In the genomic region with DNA sequence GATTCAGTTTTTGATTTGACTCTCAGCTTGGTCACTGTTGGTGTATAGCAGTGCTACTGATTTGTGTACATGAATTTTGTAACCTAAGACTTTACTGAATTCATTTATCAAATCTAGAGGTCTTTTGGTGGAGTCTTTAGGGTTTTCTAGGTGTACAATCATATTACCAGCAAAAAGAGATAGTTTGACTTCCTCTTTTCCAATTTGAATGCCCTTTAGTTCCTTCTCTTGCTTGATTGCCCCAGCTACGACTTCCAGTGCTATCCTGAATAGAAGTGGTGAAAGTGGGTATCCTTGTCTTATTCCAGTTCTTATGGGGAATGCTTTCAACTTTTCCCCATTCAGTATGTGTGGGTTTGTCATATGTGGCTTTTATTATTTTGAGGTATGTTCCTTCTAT, we compare ENCODE assay signal across 1 cellular context.
TF ChIP-seq lines count a peak whose summit lies in the region.

No MANE protein-coding gene starts in this region.

TF ChIP-seq in K562, 482 proteins besides CTCF, POLR2A, EP300 and RAD21 (continued from another document):
- TF ChIP-seq, protein P1, sequence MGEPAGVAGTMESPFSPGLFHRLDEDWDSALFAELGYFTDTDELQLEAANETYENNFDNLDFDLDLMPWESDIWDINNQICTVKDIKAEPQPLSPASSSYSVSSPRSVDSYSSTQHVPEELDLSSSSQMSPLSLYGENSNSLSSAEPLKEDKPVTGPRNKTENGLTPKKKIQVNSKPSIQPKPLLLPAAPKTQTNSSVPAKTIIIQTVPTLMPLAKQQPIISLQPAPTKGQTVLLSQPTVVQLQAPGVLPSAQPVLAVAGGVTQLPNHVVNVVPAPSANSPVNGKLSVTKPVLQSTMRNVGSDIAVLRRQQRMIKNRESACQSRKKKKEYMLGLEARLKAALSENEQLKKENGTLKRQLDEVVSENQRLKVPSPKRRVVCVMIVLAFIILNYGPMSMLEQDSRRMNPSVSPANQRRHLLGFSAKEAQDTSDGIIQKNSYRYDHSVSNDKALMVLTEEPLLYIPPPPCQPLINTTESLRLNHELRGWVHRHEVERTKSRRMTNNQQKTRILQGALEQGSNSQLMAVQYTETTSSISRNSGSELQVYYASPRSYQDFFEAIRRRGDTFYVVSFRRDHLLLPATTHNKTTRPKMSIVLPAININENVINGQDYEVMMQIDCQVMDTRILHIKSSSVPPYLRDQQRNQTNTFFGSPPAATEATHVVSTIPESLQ (CRISPR knock-in tag; IDR thresholded peaks at IDR 0.05), result no peak
